ENCODE assay signal across 10 cellular contexts in genomic region chr9:96484521-96484931, GRCh38. TPM values are rescaled to one million over a fixed set of nuclear protein-coding genes. Genes with fewer than 3 reads are reported as not detected.
DNase-seq lines count a peak whose midpoint lies in the region; ATAC-seq lines count a peak whose summit lies in the region.
"Had no signal": no experiment of that assay in that cellular context is flagged by ENCODE, and none has a peak within 500 bp of the region (broad histone marks: within the 10 kb centered on the region; RNA-seq: fewer than 3 reads in every experiment).

No MANE protein-coding gene starts in this region.

- no peak overlapping the region for H3K4me3 Mint-ChIP-seq in activated T-cell treated with anti-CD3 and anti-CD28 coated beads, Interleukin-2, amount 50 U/mL, for 24 hours
- H3K4me3 Mint-ChIP-seq: type B pancreatic cell had no signal

- ATAC-seq in HG02588 (IDR thresholded peaks at IDR 0.05; ENCODE audit: unreplicated experiment) = peak; percentile 94
- peak; percentile 94 for ATAC-seq in HG03571 (IDR thresholded peaks at IDR 0.05; ENCODE audit: unreplicated experiment)
- peak; percentile 68 for ATAC-seq in stimulated activated naive CD8-positive, alpha-beta T cell treated with anti-CD3 and anti-CD28 coated beads, Interleukin-15, Interleukin-2, amounts not matched to agents 100 U/mL and 50 U/mL, for 24 hours

- no peaks in the 10 kb centered on the region for H3K27me3 Mint-ChIP-seq in activated T-cell treated with anti-CD3 and anti-CD28 coated beads, Interleukin-2, amount 50 U/mL, for 24 hours
- H3K27me3 Mint-ChIP-seq: type B pancreatic cell had no signal

- DNase-seq in activated T-cell treated with anti-CD3 and anti-CD28 coated beads, Interleukin-2, amount 50 U/mL, for 24 hours = no peak
- no peak for DNase-seq in activated T-cell treated with anti-CD3 and anti-CD28 coated beads, Interleukin-2, amount 50 U/mL, for 1 hour
- no peak for DNase-seq in stimulated activated naive CD8-positive, alpha-beta T cell treated with anti-CD3 and anti-CD28 coated beads, Interleukin-15, Interleukin-2, amounts not matched to agents 100 U/mL and 50 U/mL, for 24 hours
- no peak for DNase-seq in LoVo (ENCODE audit: low spot score)
- DNase-seq in NCI-H1694 (lab: John Stamatoyannopoulos, UW) = no peak
- DNase-seq in cardiac septum (ENCODE audit: low spot score) = no peak
- DNase-seq: cortex of kidney had no signal

- peaks cover 25% of the 10 kb centered on the region for H3K4me1 Mint-ChIP-seq in activated T-cell treated with anti-CD3 and anti-CD28 coated beads, Interleukin-2, amount 50 U/mL, for 24 hours (ENCODE audit: low read depth)

- no peaks in the 10 kb centered on the region for H3K9me3 Mint-ChIP-seq in activated T-cell treated with anti-CD3 and anti-CD28 coated beads, Interleukin-2, amount 50 U/mL, for 24 hours
- H3K9me3 Mint-ChIP-seq: type B pancreatic cell had no signal

- peaks cover 69% of the 10 kb centered on the region for H3K36me3 Mint-ChIP-seq in activated T-cell treated with anti-CD3 and anti-CD28 coated beads, Interleukin-2, amount 50 U/mL, for 24 hours (ENCODE audit: low read depth)

- peak overlapping the region; percentile 85 for H3K27ac Mint-ChIP-seq in activated T-cell treated with anti-CD3 and anti-CD28 coated beads, Interleukin-2, amount 50 U/mL, for 24 hours

- intact Hi-C loops in cardiac septum (cut with DNase I) = no loop called here

RNA-seq across cellular contexts. Expression of gene HABP4, which starts 34.6 kb away (rescaled TPM):
- 29.7 TPM for total RNA-seq in cardiac septum
